In genomic region chr20:19491241-19491640, GRCh38 we compare ENCODE assay signal across 8 cellular contexts.
"Had no signal": no experiment of that assay in that cellular context is flagged by ENCODE, and none has a peak within 500 bp of the region (broad histone marks: within the 10 kb centered on the region; RNA-seq: fewer than 3 reads in every experiment).

No MANE protein-coding gene starts in this region.

- H3K36me3 ChIP-seq: HAP-1 had no signal

- H3K4me3 ChIP-seq: GM23248, HAP-1, K562 had no signal

- H2AFZ ChIP-seq: GM23248 had no signal

- H3K9me3 ChIP-seq: HAP-1 had no signal

- H3K27ac ChIP-seq: GM23248 had no signal

- DNase-seq: GM23248, GOT3, H7, HFFc6, IMR-90 had no signal

- H3K9ac ChIP-seq: GM23248 had no signal

- H3K4me1 ChIP-seq: HAP-1 had no signal

- FAIRE-seq: HTR-8/SVneo, K562 had no signal
